Comparison of ENCODE assay signal across 9 cellular contexts in the genomic region with DNA sequence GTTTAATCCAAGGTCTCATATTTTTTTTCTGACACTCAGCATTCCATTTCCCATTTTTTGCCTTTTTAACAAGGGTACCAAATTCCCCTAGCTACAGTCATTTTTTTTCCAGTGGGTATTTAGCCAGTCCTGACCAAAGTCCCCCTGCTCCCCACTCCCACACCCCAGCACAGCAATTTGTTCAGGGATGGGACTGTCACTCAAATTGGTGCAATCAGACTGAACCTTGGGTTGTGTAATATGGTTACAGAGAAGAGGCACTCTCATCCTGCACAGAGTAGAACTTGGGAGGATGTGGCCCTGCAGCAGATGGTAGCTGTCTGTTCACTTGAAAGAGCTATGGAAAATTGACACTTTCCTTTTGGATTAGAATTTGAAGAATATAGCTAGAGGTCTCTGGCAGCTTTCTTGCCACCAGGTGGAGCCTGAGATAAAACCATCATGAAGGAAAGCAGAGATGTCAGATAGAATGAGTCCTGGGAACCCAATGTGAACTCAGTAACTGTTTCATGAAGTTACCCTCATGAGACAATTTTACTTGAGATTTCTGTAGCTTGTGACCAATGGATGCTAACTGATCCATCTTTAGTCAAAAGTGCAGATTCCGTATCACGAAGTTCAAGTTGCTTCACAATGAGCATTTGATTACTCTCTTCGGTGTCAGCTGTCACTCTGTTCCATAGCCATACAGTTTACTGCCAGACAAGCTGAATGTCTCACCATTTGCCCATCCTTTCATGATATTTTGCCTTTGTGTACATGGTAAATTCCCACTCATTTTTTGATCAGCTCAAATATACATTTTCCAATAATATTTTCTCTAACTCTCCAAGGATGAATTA.
A peak's percentile ranks its signal among the peaks of the same experiment; 100 is the strongest.
DNase-seq lines count a peak whose midpoint lies in the region; ATAC-seq and TF ChIP-seq lines count a peak whose summit lies in the region.
"Had no signal": no experiment of that assay in that cellular context is flagged by ENCODE, and none has a peak within 500 bp of the region (broad histone marks: within the 10 kb centered on the region; RNA-seq: fewer than 3 reads in every experiment).

No MANE protein-coding gene starts in this region.

- CTCF ChIA-PET in HCT116 (lab: Charles Lee): interaction anchor here (0.6 to 2.3 kb wide), 15 partner anchors 8 to 874 kb away, joined by 3 to 16 read pairs (median 5); partner anchors contain the start of gene SYT1
- CTCF ChIA-PET in activated CD4-positive, alpha-beta T cell treated with anti-CD3 and anti-CD28 coated beads, Interleukin-2, amount 10 ng/mL, durations not matched to agents 7 days and 5 days (lab: Charles Lee): no interaction called here
- CTCF ChIA-PET in activated CD4-positive, alpha-beta memory T cell treated with anti-CD3 and anti-CD28 coated beads, Interleukin-2, amount 10 ng/mL, durations not matched to agents 7 days and 5 days (lab: Charles Lee): no interaction called here

- H3K27me3 ChIP-seq in HCT116 (ENCODE audit: insufficient read depth, low read length): no peaks in the 10 kb centered on the region

- H3K4me3 Mint-ChIP-seq in chondrocyte (ENCODE audit: unreplicated experiment) (no peak overlapping the region), neural crest cell (no peak overlapping the region)
- H3K4me3 Mint-ChIP-seq in activated CD4-positive, alpha-beta T cell treated with anti-CD3 and anti-CD28 coated beads, Interleukin-2, amount 10 ng/mL, durations not matched to agents 7 days and 5 days: no peak overlapping the region
- H3K4me3 Mint-ChIP-seq in activated CD4-positive, alpha-beta memory T cell treated with anti-CD3 and anti-CD28 coated beads, Interleukin-2, amount 10 ng/mL, durations not matched to agents 7 days and 5 days: no peak overlapping the region

- peak overlapping the region; percentile 9 for H2AFZ ChIP-seq in HCT116 (ENCODE audit: low read depth, low read length, poor library complexity, severe bottlenecking)

- no peaks in the 10 kb centered on the region for H4K20me1 ChIP-seq in HCT116 (ENCODE audit: insufficient read depth)

- no peaks in the 10 kb centered on the region for H3K36me3 ChIP-seq in HCT116 (ENCODE audit: control insufficient read depth in 1 of 2, insufficient read depth in 2 of 2, low read length in 2 of 2)

- no peaks in the 10 kb centered on the region for H3K9me3 ChIP-seq in HCT116 (ENCODE audit: control insufficient read depth in 1 of 2, insufficient read depth in 1 of 2, low read depth in 1 of 2, low read length in 2 of 2)

- H3K9me3 Mint-ChIP-seq in chondrocyte (ENCODE audit: low read depth) (no peaks in the 10 kb centered on the region), neural crest cell (no peaks in the 10 kb centered on the region)
- no peaks in the 10 kb centered on the region for H3K9me3 Mint-ChIP-seq in activated CD4-positive, alpha-beta T cell treated with anti-CD3 and anti-CD28 coated beads, Interleukin-2, amount 10 ng/mL, durations not matched to agents 7 days and 5 days
- H3K9me3 Mint-ChIP-seq in activated CD4-positive, alpha-beta memory T cell treated with anti-CD3 and anti-CD28 coated beads, Interleukin-2, amount 10 ng/mL, durations not matched to agents 7 days and 5 days: peaks cover 3% of the 10 kb centered on the region

- no peak overlapping the region for H3K9ac ChIP-seq in HCT116 (ENCODE audit: low read length)

- peak; percentile 11 for DNase-seq in DMS 273 treated with DMSO at 0.1 percent for 48 hours (lab: John Stamatoyannopoulos, UW)
- DNase-seq in HCT116 (ENCODE audit: low read depth, low spot score): peak; percentile 37
- peak; percentile 68 for DNase-seq in NCI-H446 treated with DMSO at 0.1 percent for 48 hours (lab: John Stamatoyannopoulos, UW)
- no peak for DNase-seq in chondrocyte (ENCODE audit: low spot score)
- DNase-seq in neural crest cell (ENCODE audit: low read depth, low spot score): peak; percentile 18
- no peak for DNase-seq in activated CD4-positive, alpha-beta T cell treated with anti-CD3 and anti-CD28 coated beads, Interleukin-2, amount 10 ng/mL, durations not matched to agents 7 days and 5 days
- DNase-seq in cerebellar nuclear complex (lab: John Stamatoyannopoulos, UW): no peak
- DNase-seq in activated CD4-positive, alpha-beta memory T cell treated with anti-CD3 and anti-CD28 coated beads, Interleukin-2, amount 10 ng/mL, durations not matched to agents 7 days and 5 days: no peak

- peak overlapping the region; percentile 24; the same call in 1 of the 2 replicates for H3K4me2 ChIP-seq in HCT116 (ENCODE audit: low read length)

- peak; percentile 70 for TF ChIP-seq RAD21 in HCT116 (IDR thresholded peaks at IDR 0.05; ENCODE audit: low read depth)

- no TSS peak for BruUV-seq in HCT116 (replicated peaks; lab: Mats Ljungman, UMichigan)

- H3K36me3 Mint-ChIP-seq in chondrocyte (ENCODE audit: low read depth) (no peaks in the 10 kb centered on the region), neural crest cell (ENCODE audit: low read depth) (no peaks in the 10 kb centered on the region)
- H3K36me3 Mint-ChIP-seq in activated CD4-positive, alpha-beta T cell treated with anti-CD3 and anti-CD28 coated beads, Interleukin-2, amount 10 ng/mL, durations not matched to agents 7 days and 5 days (ENCODE audit: low read depth): no peaks in the 10 kb centered on the region
- no peaks in the 10 kb centered on the region for H3K36me3 Mint-ChIP-seq in activated CD4-positive, alpha-beta memory T cell treated with anti-CD3 and anti-CD28 coated beads, Interleukin-2, amount 10 ng/mL, durations not matched to agents 7 days and 5 days (ENCODE audit: low read depth)

- peak; percentile 83 for ATAC-seq in HCT116

- no peak for TF ChIP-seq POLR2A in HCT116 (IDR thresholded peaks at IDR 0.05; ENCODE audit: borderline replicate concordance, extremely low read depth, insufficient read depth, insufficient read length)

- no peak overlapping the region for H3K4me3 ChIP-seq in HCT116 (replicated peaks in 1 of 2; ENCODE audit: low read depth in 1 of 2, low read length in 2 of 2)
- H3K4me3 ChIP-seq: lung had no signal

- no peak overlapping the region for H3K27ac ChIP-seq in HCT116 (ENCODE audit: low read depth, low read length)

- RAD21 ChIA-PET in HCT116 (lab: Charles Lee; ENCODE audit: low non-redundant PET in 1 of 2, low total read pairs in 2 of 2, uncharacterized antibody in 2 of 2, unreplicated experiment in 2 of 2): interaction anchor here in 1 of 2 experiments (1.2 kb wide), 1 partner anchor 874 kb away, joined by 4 read pairs; no protein-coding TSS in a partner anchor

- H3K4me1 Mint-ChIP-seq in chondrocyte (ENCODE audit: low read depth): no peaks in the 10 kb centered on the region
- no peaks in the 10 kb centered on the region for H3K4me1 Mint-ChIP-seq in neural crest cell
- H3K4me1 Mint-ChIP-seq in activated CD4-positive, alpha-beta T cell treated with anti-CD3 and anti-CD28 coated beads, Interleukin-2, amount 10 ng/mL, durations not matched to agents 7 days and 5 days: no peaks in the 10 kb centered on the region
- H3K4me1 Mint-ChIP-seq in activated CD4-positive, alpha-beta memory T cell treated with anti-CD3 and anti-CD28 coated beads, Interleukin-2, amount 10 ng/mL, durations not matched to agents 7 days and 5 days: no peaks in the 10 kb centered on the region

- H3K4me1 ChIP-seq in HCT116 (ENCODE audit: control insufficient read depth in 1 of 2, insufficient read depth in 2 of 2, low read length in 2 of 2): no peaks in the 10 kb centered on the region

- intact Hi-C loops in HCT116 (cut with micrococcal nuclease): loop anchor here (1.0 to 10.0 kb wide), 3 partner anchors 536 to 875 kb away; no protein-coding TSS in a partner anchor

- H3K79me2 ChIP-seq in HCT116 (ENCODE audit: insufficient read depth, low read length): no peaks in the 10 kb centered on the region

- H3K27ac Mint-ChIP-seq in chondrocyte (ENCODE audit: unreplicated experiment): no peak overlapping the region
- peak overlapping the region; percentile 68 for H3K27ac Mint-ChIP-seq in neural crest cell (ENCODE audit: unreplicated experiment)
- H3K27ac Mint-ChIP-seq in activated CD4-positive, alpha-beta T cell treated with anti-CD3 and anti-CD28 coated beads, Interleukin-2, amount 10 ng/mL, durations not matched to agents 7 days and 5 days: no peak overlapping the region
- H3K27ac Mint-ChIP-seq in activated CD4-positive, alpha-beta memory T cell treated with anti-CD3 and anti-CD28 coated beads, Interleukin-2, amount 10 ng/mL, durations not matched to agents 7 days and 5 days: no peak overlapping the region

- TF ChIP-seq CTCF in HCT116 (IDR thresholded peaks at IDR 0.05 in 2 of 3, conservative IDR thresholded peaks at IDR 0.05 in 1 of 3; ENCODE audit: borderline replicate concordance in 1 of 3, insufficient read depth in 1 of 3, low read depth in 2 of 3, low read length in 2 of 3) (peak; percentile 55 to 75 (median 68); a peak in 5 of 6 replicates), chondrocyte (IDR thresholded peaks at IDR 0.05) (peak; percentile 78), neural crest cell (conservative IDR thresholded peaks at IDR 0.05) (peak; percentile 70)

- H3K27me3 Mint-ChIP-seq in chondrocyte (ENCODE audit: low read depth) (peaks cover 31% of the 10 kb centered on the region), neural crest cell (ENCODE audit: low read depth) (no peaks in the 10 kb centered on the region)
- no peaks in the 10 kb centered on the region for H3K27me3 Mint-ChIP-seq in activated CD4-positive, alpha-beta T cell treated with anti-CD3 and anti-CD28 coated beads, Interleukin-2, amount 10 ng/mL, durations not matched to agents 7 days and 5 days
- H3K27me3 Mint-ChIP-seq in activated CD4-positive, alpha-beta memory T cell treated with anti-CD3 and anti-CD28 coated beads, Interleukin-2, amount 10 ng/mL, durations not matched to agents 7 days and 5 days: no peaks in the 10 kb centered on the region

- no peaks in the 10 kb centered on the region for H3K9me2 ChIP-seq in HCT116 (ENCODE audit: insufficient read depth)

- POLR2A ChIA-PET in HCT116 (lab: Charles Lee): no interaction called here
- POLR2A ChIA-PET in activated CD4-positive, alpha-beta T cell treated with anti-CD3 and anti-CD28 coated beads, Interleukin-2, amount 10 ng/mL, durations not matched to agents 7 days and 5 days (lab: Charles Lee): no interaction called here
- POLR2A ChIA-PET in activated CD4-positive, alpha-beta memory T cell treated with anti-CD3 and anti-CD28 coated beads, Interleukin-2, amount 10 ng/mL, durations not matched to agents 7 days and 5 days (lab: Charles Lee): no interaction called here

TF ChIP-seq in HCT116, 20 proteins besides CTCF, POLR2A, EP300 and RAD21 (continues in another document):
- TF ChIP-seq TCF7L2 (IDR thresholded peaks at IDR 0.05; ENCODE audit: borderline replicate concordance, extremely low read depth, insufficient read depth, insufficient read length): no peak
- no peak for TF ChIP-seq ELF1 (IDR thresholded peaks at IDR 0.05; ENCODE audit: borderline replicate concordance, low read depth)
- TF ChIP-seq SIN3A (IDR thresholded peaks at IDR 0.05; ENCODE audit: low read depth): no peak
- TF ChIP-seq, protein P1, sequence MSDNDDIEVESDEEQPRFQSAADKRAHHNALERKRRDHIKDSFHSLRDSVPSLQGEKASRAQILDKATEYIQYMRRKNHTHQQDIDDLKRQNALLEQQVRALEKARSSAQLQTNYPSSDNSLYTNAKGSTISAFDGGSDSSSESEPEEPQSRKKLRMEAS (IDR thresholded peaks at IDR 0.05): no peak
- no peak for TF ChIP-seq EGR1 (IDR thresholded peaks at IDR 0.05; ENCODE audit: low read depth)
- TF ChIP-seq SP1 (IDR thresholded peaks at IDR 0.05; ENCODE audit: low read depth): no peak
- no peak for TF ChIP-seq ZNF274 (IDR thresholded peaks at IDR 0.05; ENCODE audit: low read depth, low read length)

Comparison
In these comparisons a context has a peak if more than half of its experiments do, and no peak if none do; other contexts are left out.
1. DNase-seq: peak in DMS 273 treated with DMSO at 0.1 percent for 48 hours (single experiment), HCT116 (single experiment), NCI-H446 treated with DMSO at 0.1 percent for 48 hours (single experiment) and neural crest cell (single experiment); none in chondrocyte (single experiment), activated CD4-positive, alpha-beta T cell treated with anti-CD3 and anti-CD28 coated beads, Interleukin-2, amount 10 ng/mL, durations not matched to agents 7 days and 5 days (single experiment), cerebellar nuclear complex (0 of 2) and activated CD4-positive, alpha-beta memory T cell treated with anti-CD3 and anti-CD28 coated beads, Interleukin-2, amount 10 ng/mL, durations not matched to agents 7 days and 5 days (single experiment).
2. Peak in every context shown above with its lines, with median percentiles within 50 percentile points of each other: CTCF ChIP-seq.